In genomic region chr15:50426428-50426827, GRCh38 we compare ENCODE assay signal across 18 cellular contexts. TPM values are rescaled to one million over a fixed set of nuclear protein-coding genes. Genes with fewer than 3 reads are reported as not detected.
DNase-seq lines count a peak whose midpoint lies in the region; ATAC-seq and TF ChIP-seq lines count a peak whose summit lies in the region.
"Had no signal": no experiment of that assay in that cellular context is flagged by ENCODE, and none has a peak within 500 bp of the region (broad histone marks: within the 10 kb centered on the region; RNA-seq: fewer than 3 reads in every experiment).

No MANE protein-coding gene starts in this region.

- H3K9ac ChIP-seq in trophoblast cell (ENCODE audit: low read length), result no peak overlapping the region

- no peak overlapping the region for H3K14ac ChIP-seq in trophoblast cell (ENCODE audit: low read length)

- no peaks in the 10 kb centered on the region for H3K27me3 Mint-ChIP-seq in activated T-cell treated with anti-CD3 and anti-CD28 coated beads, Interleukin-2, amount 50 U/mL, for 72 hours (ENCODE audit: low read depth)
- no peaks in the 10 kb centered on the region for H3K27me3 Mint-ChIP-seq in central memory CD8-positive, alpha-beta T cell

- H3K9me3 Mint-ChIP-seq in activated T-cell treated with anti-CD3 and anti-CD28 coated beads, Interleukin-2, amount 50 U/mL, for 72 hours, result no peaks in the 10 kb centered on the region
- H3K9me3 Mint-ChIP-seq in central memory CD8-positive, alpha-beta T cell, result no peaks in the 10 kb centered on the region

- H3K27ac Mint-ChIP-seq in activated T-cell treated with anti-CD3 and anti-CD28 coated beads, Interleukin-2, amount 50 U/mL, for 72 hours, result no peak overlapping the region
- H3K27ac Mint-ChIP-seq in central memory CD8-positive, alpha-beta T cell (ENCODE audit: low read depth), result no peak overlapping the region

- H2AK5ac ChIP-seq in trophoblast cell (ENCODE audit: low read length), result no peak overlapping the region

- H3K4me3 ChIP-seq in NB4 (ENCODE audit: low read depth, low read length) (peak overlapping the region; percentile 97), trophoblast cell (ENCODE audit: low read depth, low read length) (no peak overlapping the region)
- H3K4me3 ChIP-seq: lung had no signal

- H4K91ac ChIP-seq in trophoblast cell (ENCODE audit: low read depth, low read length), result no peak overlapping the region

- H2AFZ ChIP-seq in trophoblast cell (ENCODE audit: insufficient read depth, low read length, poor library complexity), result no peak overlapping the region

- TF ChIP-seq CTCF in NB4 (IDR thresholded peaks at IDR 0.05; ENCODE audit: low read depth, low read length), result no peak

- no CpG with 5 or more reads among the region's 9 CpGs for WGBS in trophoblast cell (ENCODE audit: extremely low coverage, insufficient coverage, insufficient read length)

- no peak overlapping the region for H2BK5ac ChIP-seq in trophoblast cell (ENCODE audit: low read depth, low read length, poor library complexity)

- H4K12ac ChIP-seq in trophoblast cell (ENCODE audit: low read depth, low read length), result no peak overlapping the region

- no peaks in the 10 kb centered on the region for H3K9me3 ChIP-seq in trophoblast cell (ENCODE audit: insufficient read depth, low read depth, low read length)
- H3K9me3 ChIP-seq: pancreas had no signal

- peaks cover 56% of the 10 kb centered on the region for H3K4me1 Mint-ChIP-seq in activated T-cell treated with anti-CD3 and anti-CD28 coated beads, Interleukin-2, amount 50 U/mL, for 72 hours (ENCODE audit: low read depth)
- peaks cover 51% of the 10 kb centered on the region for H3K4me1 Mint-ChIP-seq in central memory CD8-positive, alpha-beta T cell

- H3K23ac ChIP-seq in trophoblast cell (ENCODE audit: low read length), result no peak overlapping the region

- no peak overlapping the region for H3K4me2 ChIP-seq in trophoblast cell (ENCODE audit: low read length)

- no peak overlapping the region for H2BK120ac ChIP-seq in trophoblast cell (ENCODE audit: insufficient read depth, low read length, poor library complexity)

- H2BK12ac ChIP-seq in trophoblast cell (ENCODE audit: low read length), result no peak overlapping the region

- peaks cover 12% of the 10 kb centered on the region for H3K79me2 ChIP-seq in trophoblast cell (ENCODE audit: control insufficient read depth, insufficient read depth, low read length, poor library complexity)

- no peak overlapping the region for H3K27ac ChIP-seq in trophoblast cell (ENCODE audit: low read depth, low read length)
- H3K27ac ChIP-seq: HL-60, pancreas had no signal

- H3K4me3 Mint-ChIP-seq in activated T-cell treated with anti-CD3 and anti-CD28 coated beads, Interleukin-2, amount 50 U/mL, for 72 hours, result peak overlapping the region; percentile 37 to 58
- H3K4me3 Mint-ChIP-seq in central memory CD8-positive, alpha-beta T cell, result peak overlapping the region; percentile 16

- no peak for ATAC-seq in activated T-cell treated with anti-CD3 and anti-CD28 coated beads, Interleukin-2, amount 50 U/mL, for 72 hours (replicated peaks in 1 of 2)
- ATAC-seq in central memory CD8-positive, alpha-beta T cell (replicated peaks; ENCODE audit: extremely low read depth, poor library complexity, severe bottlenecking), result no peak
- ATAC-seq: pancreas had no signal

- peaks cover 6 to 7% of the 10 kb centered on the region in 2 experiments for H3K36me3 ChIP-seq in trophoblast cell (ENCODE audit: control insufficient read depth in 1 of 2, insufficient read depth in 2 of 2, low read length in 2 of 2)
- H3K36me3 ChIP-seq: pancreas had no signal

- H3K4ac ChIP-seq in trophoblast cell (ENCODE audit: low read depth, low read length), result peak overlapping the region; percentile 39

- DNase-seq in activated T-cell treated with anti-CD3 and anti-CD28 coated beads, Interleukin-2, amount 50 U/mL, for 72 hours, result no peak
- DNase-seq in activated T-cell treated with anti-CD3 and anti-CD28 coated beads for 4 hours, result no peak
- DNase-seq in NB4 (ENCODE audit: low read depth), result no peak
- DNase-seq in central memory CD8-positive, alpha-beta T cell (ENCODE audit: low spot score in 2 of 2), result no peak
- DNase-seq in trophoblast cell, result no peak
- DNase-seq in NCI-H128 (lab: John Stamatoyannopoulos, UW; ENCODE audit: unreplicated experiment), result no peak
- no peak for DNase-seq in ACHN
- no peak for DNase-seq in D341Med (ENCODE audit: low spot score)
- DNase-seq: activated CD4-positive, alpha-beta T cell treated with anti-CD3 and anti-CD28 coated beads for 1 hour; activated gamma-delta T cell treated with Interleukin-2 at 50 U/mL for 16 hours; HCEC 1CT; Karpas-422; NCI-H1694; NCI-H524 treated with DMSO at 0.1 percent for 48 hours; pancreas; SW 1271 had no signal

- TF ChIP-seq POLR2A in NB4 (IDR thresholded peaks at IDR 0.05; ENCODE audit: extremely low read depth, insufficient read length), result no peak

- H3K27me3 ChIP-seq in trophoblast cell (ENCODE audit: insufficient read depth, low read length), result no peaks in the 10 kb centered on the region
- H3K27me3 ChIP-seq: pancreas had no signal

- H3K18ac ChIP-seq in trophoblast cell (ENCODE audit: low read length), result no peak overlapping the region

- H4K8ac ChIP-seq in trophoblast cell (ENCODE audit: low read depth, low read length), result no peak overlapping the region

- in situ Hi-C loops in ACHN (cut with HindIII; ENCODE audit: low pct_ligation_motif_present, low pct_unique_long_range_greater_than_20kb, low sequenced_read_pairs), result no loop called here

- H3K4me1 ChIP-seq in trophoblast cell (ENCODE audit: control insufficient read depth in 1 of 2, insufficient read depth in 2 of 2, low read length in 2 of 2), result peaks cover 1 to 3% of the 10 kb centered on the region in 2 experiments

- H3K36me3 Mint-ChIP-seq in activated T-cell treated with anti-CD3 and anti-CD28 coated beads, Interleukin-2, amount 50 U/mL, for 72 hours (ENCODE audit: insufficient read depth in 2 of 2), result peaks cover 4 to 7% of the 10 kb centered on the region in 2 donors
- H3K36me3 Mint-ChIP-seq in central memory CD8-positive, alpha-beta T cell (ENCODE audit: insufficient read depth), result peaks cover 19% of the 10 kb centered on the region

- H3K79me1 ChIP-seq in trophoblast cell (ENCODE audit: low read length), result peaks cover 6% of the 10 kb centered on the region

RNA-seq across cellular contexts. Expression of gene USP8, which starts 2.2 kb away (rescaled TPM):
- total RNA-seq in activated T-cell treated with anti-CD3 and anti-CD28 coated beads, Interleukin-2, amount 50 U/mL, for 72 hours, result 10 to 100 TPM; 52.7 to 64.5 TPM
- 58.3 and 59.8 TPM in 2 replicates for polyA plus RNA-seq in trophoblast cell (2013)
